In genomic region chr1:15023976-15024375, GRCh38 we compare ENCODE assay signal across 35 cellular contexts.
"Had no signal": no experiment of that assay in that cellular context is flagged by ENCODE, and none has a peak within 500 bp of the region (broad histone marks: within the 10 kb centered on the region; RNA-seq: fewer than 3 reads in every experiment).

No MANE protein-coding gene starts in this region.

- H3K9me3 Mint-ChIP-seq: activated CD4-positive, alpha-beta memory T cell treated with anti-CD3 and anti-CD28 coated beads, Interleukin-2, amount 10 ng/mL, durations not matched to agents 7 days and 5 days; activated naive CD8-positive, alpha-beta T cell treated with anti-CD3 and anti-CD28 coated beads for 36 hours; central memory CD8-positive, alpha-beta T cell; T-cell had no signal

- H3K27ac Mint-ChIP-seq: activated CD4-positive, alpha-beta memory T cell treated with anti-CD3 and anti-CD28 coated beads, Interleukin-2, amount 10 ng/mL, durations not matched to agents 7 days and 5 days; activated CD8-positive, alpha-beta memory T cell treated with anti-CD3 and anti-CD28 coated beads, Interleukin-2, amount 10 ng/mL, durations not matched to agents 7 days and 5 days; activated naive CD8-positive, alpha-beta T cell treated with anti-CD3 and anti-CD28 coated beads for 36 hours; T-cell; T-helper 17 cell had no signal

- H3K4me3 Mint-ChIP-seq: activated CD4-positive, alpha-beta memory T cell treated with anti-CD3 and anti-CD28 coated beads, Interleukin-2, amount 10 ng/mL, durations not matched to agents 7 days and 5 days; activated CD8-positive, alpha-beta memory T cell treated with anti-CD3 and anti-CD28 coated beads, Interleukin-2, amount 10 ng/mL, durations not matched to agents 7 days and 5 days; activated naive CD8-positive, alpha-beta T cell treated with anti-CD3 and anti-CD28 coated beads for 36 hours; central memory CD8-positive, alpha-beta T cell; T-cell; T-helper 17 cell had no signal

- H3K36me3 ChIP-seq: brain microvascular endothelial cell, cardiac muscle cell, Peyer's patch had no signal

- DNase-seq: activated CD4-positive, alpha-beta memory T cell treated with anti-CD3 and anti-CD28 coated beads, Interleukin-2, amount 10 ng/mL, durations not matched to agents 7 days and 5 days; activated CD4-positive, alpha-beta T cell treated with anti-CD3 and anti-CD28 coated beads for 1 hour; activated CD4-positive, alpha-beta T cell treated with anti-CD3 and anti-CD28 coated beads for 48 hours; activated CD4-positive, CD25-positive, alpha-beta regulatory T cell; activated CD8-positive, alpha-beta memory T cell treated with anti-CD3 and anti-CD28 coated beads for 24 hours; activated CD8-positive, alpha-beta memory T cell treated with anti-CD3 and anti-CD28 coated beads, Interleukin-2, amount 10 ng/mL, durations not matched to agents 7 days and 5 days; activated CD8-positive, alpha-beta memory T cell treated with anti-CD3 and anti-CD28 coated beads, Interleukin-2, amount 50 U/mL, for 48 hours; activated effector memory CD4-positive, alpha-beta T cell treated with Interleukin-2 at 50 U/mL for 16 hours; activated naive CD4-positive, alpha-beta T cell treated with anti-CD3 and anti-CD28 coated beads, Interleukin-2, amount 50 U/mL, for 16 hours; activated naive CD8-positive, alpha-beta T cell treated with anti-CD3 and anti-CD28 coated beads for 36 hours; activated T-cell treated with anti-CD3 and anti-CD28 coated beads, Interleukin-2, amount 50 U/mL, for 48 hours; amniotic stem cell; aorta; brain microvascular endothelial cell; Kasumi-1; KG1; MM.1S; NCI-H1092 treated with DMSO at 0.1 percent for 48 hours; NCI-H1417; NCI-H146; NCI-H187 treated with DMSO at 0.1 percent for 48 hours; NCI-H2081 treated with DMSO at 0.1 percent for 48 hours; NCI-H226; NCI-H524 treated with DMSO at 0.1 percent for 48 hours; NK-92 treated with Interleukin-12 subunit alpha and Interleukin-12 subunit beta, amount 100 ng/mL, for 24 hours; PC-3; Peyer's patch; RPMI8226; SIG-M5; T-cell; T-helper 17 cell had no signal

- H3K9me3 ChIP-seq: Peyer's patch had no signal

- H3K4me3 ChIP-seq: cardiac muscle cell, Peyer's patch had no signal

- ATAC-seq: activated CD8-positive, alpha-beta memory T cell treated with anti-CD3 and anti-CD28 coated beads, Interleukin-2, amount 10 ng/mL, durations not matched to agents 7 days and 5 days; PC-3; SK-N-SH treated with all-trans-retinoic acid at 6 μM for 48 hours; T-cell; T-helper 17 cell had no signal

- H3K27ac ChIP-seq: brain microvascular endothelial cell, cardiac muscle cell, Peyer's patch, VCaP had no signal

- H3K4me1 Mint-ChIP-seq: activated CD4-positive, alpha-beta memory T cell treated with anti-CD3 and anti-CD28 coated beads, Interleukin-2, amount 10 ng/mL, durations not matched to agents 7 days and 5 days; activated CD8-positive, alpha-beta memory T cell treated with anti-CD3 and anti-CD28 coated beads, Interleukin-2, amount 10 ng/mL, durations not matched to agents 7 days and 5 days; activated naive CD8-positive, alpha-beta T cell treated with anti-CD3 and anti-CD28 coated beads for 36 hours; central memory CD8-positive, alpha-beta T cell; T-cell had no signal

- H3K27me3 Mint-ChIP-seq: activated CD4-positive, alpha-beta memory T cell treated with anti-CD3 and anti-CD28 coated beads, Interleukin-2, amount 10 ng/mL, durations not matched to agents 7 days and 5 days; activated CD8-positive, alpha-beta memory T cell treated with anti-CD3 and anti-CD28 coated beads, Interleukin-2, amount 10 ng/mL, durations not matched to agents 7 days and 5 days; activated naive CD8-positive, alpha-beta T cell treated with anti-CD3 and anti-CD28 coated beads for 36 hours; T-cell had no signal

- H3K36me3 Mint-ChIP-seq: activated CD8-positive, alpha-beta memory T cell treated with anti-CD3 and anti-CD28 coated beads, Interleukin-2, amount 10 ng/mL, durations not matched to agents 7 days and 5 days; activated naive CD8-positive, alpha-beta T cell treated with anti-CD3 and anti-CD28 coated beads for 36 hours; T-cell had no signal

- H3K27me3 ChIP-seq: brain microvascular endothelial cell, cardiac muscle cell, Peyer's patch had no signal
